Comparison of ENCODE assay signal across 8 cellular contexts in genomic region chr6:42726485-42727083, GRCh38. TPM values are rescaled to one million over a fixed set of nuclear protein-coding genes. Genes with fewer than 3 reads are reported as not detected.
A peak's percentile ranks its signal among the peaks of the same experiment; 100 is the strongest.
DNase-seq lines count a peak whose midpoint lies in the region; ATAC-seq, FAIRE-seq and TF ChIP-seq lines count a peak whose summit lies in the region.

No MANE protein-coding gene starts in this region.

- intact Hi-C loops in activated CD4-positive, alpha-beta T cell treated with anti-CD3 and anti-CD28 coated beads, Interleukin-2, amount 10 ng/mL, durations not matched to agents 24 days and 14 days (cut with micrococcal nuclease), result loop anchor here (1.0 to 5.0 kb wide), 5 partner anchors 20 to 166 kb away; partner anchors contain the start of gene TBCC

- ATAC-seq in GM18517 (IDR thresholded peaks at IDR 0.05; ENCODE audit: unreplicated experiment) (peak; percentile 78), HG03378 (IDR thresholded peaks at IDR 0.05; ENCODE audit: unreplicated experiment) (peak; percentile 84)

- peaks cover 14% of the 10 kb centered on the region for H3K4me1 Mint-ChIP-seq in activated CD4-positive, alpha-beta T cell treated with anti-CD3 and anti-CD28 coated beads, Interleukin-2, amount 10 ng/mL, durations not matched to agents 24 days and 14 days

- peak overlapping the region in 1 of 2 donors; percentile 61 for H3K9ac ChIP-seq in liver (ENCODE audit: low read depth in 1 of 2, low read length in 2 of 2)

- H3K27me3 ChIP-seq in liver (ENCODE audit: control insufficient read depth in 4 of 4, insufficient read depth in 4 of 4, low read length in 3 of 4), result no peaks in the 10 kb centered on the region

- peak overlapping the region; percentile 84 for H3K4me3 Mint-ChIP-seq in activated CD4-positive, alpha-beta T cell treated with anti-CD3 and anti-CD28 coated beads, Interleukin-2, amount 10 ng/mL, durations not matched to agents 24 days and 14 days

- H3K27me3 Mint-ChIP-seq in activated CD4-positive, alpha-beta T cell treated with anti-CD3 and anti-CD28 coated beads, Interleukin-2, amount 10 ng/mL, durations not matched to agents 24 days and 14 days, result no peaks in the 10 kb centered on the region

- no peaks in the 10 kb centered on the region for H3K36me3 Mint-ChIP-seq in activated CD4-positive, alpha-beta T cell treated with anti-CD3 and anti-CD28 coated beads, Interleukin-2, amount 10 ng/mL, durations not matched to agents 24 days and 14 days (ENCODE audit: low read depth)

- peak; percentile 95 to 98 for TF ChIP-seq RAD21 in liver (IDR thresholded peaks at IDR 0.05)

- H3K4me1 ChIP-seq in liver (ENCODE audit: control insufficient read depth in 4 of 4, insufficient read depth in 4 of 4, low read length in 3 of 4), result peaks cover 0 to 16% (median 11%) of the 10 kb centered on the region in 4 donors

- peak overlapping the region; percentile 47 to 73 for H3K27ac ChIP-seq in liver (ENCODE audit: low read depth in 1 of 2, low read length in 2 of 2)

- peak; percentile 87 for TF ChIP-seq CTCF in liver (IDR thresholded peaks at IDR 0.05; ENCODE audit: low read depth, low read length, missing input control)

- H3K27ac Mint-ChIP-seq in activated CD4-positive, alpha-beta T cell treated with anti-CD3 and anti-CD28 coated beads, Interleukin-2, amount 10 ng/mL, durations not matched to agents 24 days and 14 days, result peak overlapping the region; percentile 97

- peak; percentile 92 for FAIRE-seq in A204.1 (lab: Jason Lieb, UNC)

- peak overlapping the region; percentile 51 to 65 (median 54) for H3K4me3 ChIP-seq in liver (ENCODE audit: low read depth in 1 of 3, low read length in 3 of 3)

- no peaks in the 10 kb centered on the region for H3K9me3 ChIP-seq in liver (ENCODE audit: control insufficient read depth in 4 of 4, low read length in 3 of 4)

- H3K36me3 ChIP-seq in liver (ENCODE audit: control insufficient read depth in 4 of 4, insufficient read depth in 3 of 4, low read depth in 1 of 4, low read length in 3 of 4), result no peaks in the 10 kb centered on the region

- DNase-seq in NCI-H524 (lab: John Stamatoyannopoulos, UW) (peak; percentile 82 to 84), dedifferentiated amniotic fluid mesenchymal stem cell (ENCODE audit: extremely low spot score) (peak; percentile 91)
- DNase-seq in activated CD4-positive, alpha-beta T cell treated with anti-CD3 and anti-CD28 coated beads, Interleukin-2, amount 10 ng/mL, durations not matched to agents 24 days and 14 days, result peak; percentile 91
- DNase-seq in stimulated activated CD4-positive, alpha-beta T cell treated with anti-CD3 and anti-CD28 coated beads, Interleukin-4, amount 100 ng/mL, for 4 hours, result peak; percentile 50 to 76

- 4% methylated on average over 14 of the region's 14 CpGs for WGBS in liver

- no peaks in the 10 kb centered on the region for H3K9me3 Mint-ChIP-seq in activated CD4-positive, alpha-beta T cell treated with anti-CD3 and anti-CD28 coated beads, Interleukin-2, amount 10 ng/mL, durations not matched to agents 24 days and 14 days

TF ChIP-seq in liver, 16 proteins besides CTCF, POLR2A, EP300 and RAD21:
- TF ChIP-seq HNF4G (IDR thresholded peaks at IDR 0.05), result no peak
- peak; percentile 35 for TF ChIP-seq NR2F2 (IDR thresholded peaks at IDR 0.05)
- peak; percentile 27 for TF ChIP-seq FOXA2 (IDR thresholded peaks at IDR 0.05)
- peak; percentile 89 to 94 for TF ChIP-seq RXRA (IDR thresholded peaks at IDR 0.05)
- TF ChIP-seq ATF3 (IDR thresholded peaks at IDR 0.05), result peak; percentile 39
- no peak for TF ChIP-seq TAF1 (conservative IDR thresholded peaks at IDR 0.05)
- no peak for TF ChIP-seq JUND (IDR thresholded peaks at IDR 0.05)
- peak; percentile 44 for TF ChIP-seq SP1 (IDR thresholded peaks at IDR 0.05)
- peak; percentile 60 for TF ChIP-seq FOXA1 (IDR thresholded peaks at IDR 0.05)
- no peak for TF ChIP-seq ZBTB33 (IDR thresholded peaks at IDR 0.05)
- peak; percentile 64 for TF ChIP-seq YY1 (IDR thresholded peaks at IDR 0.05)
- peak in 1 of 2 donors; percentile 24 for TF ChIP-seq HNF4A (conservative IDR thresholded peaks at IDR 0.05)
- TF ChIP-seq GABPA (IDR thresholded peaks at IDR 0.05 in 1 of 2, conservative IDR thresholded peaks at IDR 0.05 in 1 of 2), result peak in 1 of 2 donors; percentile 23
- no peak for TF ChIP-seq REST (IDR thresholded peaks at IDR 0.05)
- TF ChIP-seq MAX (IDR thresholded peaks at IDR 0.05), result no peak
- TF ChIP-seq EGR1 (IDR thresholded peaks at IDR 0.05; ENCODE audit: low read depth in 2 of 2), result no peak

RNA-seq across cellular contexts. Expression of gene PRPH2, which starts 4.2 kb away (rescaled TPM):
- total RNA-seq in activated CD4-positive, alpha-beta T cell treated with anti-CD3 and anti-CD28 coated beads, Interleukin-2, amount 10 ng/mL, durations not matched to agents 24 days and 14 days, result not detected in 2 replicates
- total RNA-seq in liver, result under 1 TPM; 0.08 to 0.33 TPM
- under 1 TPM; 0.06 to 0.17 TPM for polyA plus RNA-seq in liver

RNA-seq across cellular contexts. Expression of gene TBCC, which starts 19.3 kb away (rescaled TPM):
- total RNA-seq in activated CD4-positive, alpha-beta T cell treated with anti-CD3 and anti-CD28 coated beads, Interleukin-2, amount 10 ng/mL, durations not matched to agents 24 days and 14 days, result 18.4 TPM in 2 replicates
- total RNA-seq in liver, result 10 to 100 TPM; 12.4 to 13.5 TPM
- 10 to 100 TPM in 1 of 2 donors, 1 to 10 TPM in 1; 6.9 to 10.9 TPM for polyA plus RNA-seq in liver

RNA-seq across cellular contexts. Expression of gene BICRAL, which starts 55.3 kb away (rescaled TPM):
- total RNA-seq in activated CD4-positive, alpha-beta T cell treated with anti-CD3 and anti-CD28 coated beads, Interleukin-2, amount 10 ng/mL, durations not matched to agents 24 days and 14 days, result 12.5 and 12.9 TPM in 2 replicates
- 1 to 10 TPM; 5.5 to 6.8 TPM for total RNA-seq in liver
- 1 to 10 TPM; 1.7 to 2.3 TPM for polyA plus RNA-seq in liver

Comparison
In these comparisons a context has a peak if more than half of its experiments do, and no peak if none do; other contexts are left out.
1. Peak in every context shown above with its lines: DNase-seq, ATAC-seq, H3K4me3 ChIP-seq and H3K27ac ChIP-seq.